18 cellular contexts compared by ENCODE assay signal in genomic region chr5:148981353-148981752, GRCh38.
DNase-seq lines count a peak whose midpoint lies in the region; ATAC-seq and TF ChIP-seq lines count a peak whose summit lies in the region.
"Had no signal": no experiment of that assay in that cellular context is flagged by ENCODE, and none has a peak within 500 bp of the region (broad histone marks: within the 10 kb centered on the region; RNA-seq: fewer than 3 reads in every experiment).

No MANE protein-coding gene starts in this region.

- H3K36me3 Mint-ChIP-seq in HFFc6 (ENCODE audit: low read depth), result no peaks in the 10 kb centered on the region
- H3K36me3 Mint-ChIP-seq: CD4-positive, CD25-positive, alpha-beta regulatory T cell had no signal

- no peak for ATAC-seq in GM18861 (IDR thresholded peaks at IDR 0.05; ENCODE audit: unreplicated experiment)

- no peak overlapping the region for H3K27ac Mint-ChIP-seq in HFFc6
- H3K27ac Mint-ChIP-seq: B cell had no signal

- H3K4me3 ChIP-seq in fibroblast of villous mesenchyme (ENCODE audit: low read depth, low read length) (no peak overlapping the region), parathyroid adenoma (ENCODE audit: low read depth, low read length) (no peak overlapping the region)
- H3K4me3 ChIP-seq: HAP-1, SJSA1 had no signal

- TF ChIP-seq CTCF in HFFc6 (IDR thresholded peaks at IDR 0.05), result peak; percentile 3; the same call in 1 of the 2 replicates
- no peak for TF ChIP-seq CTCF in fibroblast of villous mesenchyme (IDR thresholded peaks at IDR 0.05; ENCODE audit: insufficient read depth, low read depth, low read length)
- TF ChIP-seq CTCF in parathyroid adenoma (IDR thresholded peaks at IDR 0.05), result no peak

- H3K79me2 ChIP-seq in parathyroid adenoma, result no peaks in the 10 kb centered on the region

- H3K9me3 ChIP-seq in parathyroid adenoma (ENCODE audit: control insufficient read depth, low read length), result no peaks in the 10 kb centered on the region
- H3K9me3 ChIP-seq: HAP-1, SJSA1 had no signal

- H3K9me3 Mint-ChIP-seq in HFFc6, result no peaks in the 10 kb centered on the region

- H3K4me1 Mint-ChIP-seq in HFFc6 (ENCODE audit: low read depth), result peaks cover 61% of the 10 kb centered on the region
- H3K4me1 Mint-ChIP-seq: B cell; CD4-positive, CD25-positive, alpha-beta regulatory T cell had no signal

- no peak overlapping the region for H3K4me2 ChIP-seq in parathyroid adenoma (ENCODE audit: low read length)

- H3K36me3 ChIP-seq in parathyroid adenoma (ENCODE audit: control insufficient read depth, insufficient read depth, low read length), result no peaks in the 10 kb centered on the region
- H3K36me3 ChIP-seq: HAP-1, SJSA1 had no signal

- DNase-seq in HFFc6, result no peak
- DNase-seq in NCI-H82 (lab: John Stamatoyannopoulos, UW), result peak; percentile 57
- DNase-seq in fibroblast of villous mesenchyme (ENCODE audit: low read depth), result peak; percentile 16
- DNase-seq in glomerular visceral epithelial cell (ENCODE audit: extremely low spot score), result no peak
- DNase-seq in superior temporal gyrus (ENCODE audit: extremely low spot score), result no peak
- DNase-seq: Caco-2; CD4-positive, CD25-positive, alpha-beta regulatory T cell; DMS153; Karpas-422; MM.1S; NCI-H1092 treated with DMSO at 0.1 percent for 48 hours; NCI-H1694; NCI-H510A treated with DMSO at 0.1 percent for 48 hours had no signal

- peaks cover 37% of the 10 kb centered on the region for H3K4me1 ChIP-seq in parathyroid adenoma
- H3K4me1 ChIP-seq: HAP-1 had no signal

- H3K27me3 ChIP-seq in parathyroid adenoma (ENCODE audit: control insufficient read depth, insufficient read depth, low read length), result no peaks in the 10 kb centered on the region
- H3K27me3 ChIP-seq: SJSA1 had no signal

- peaks cover 4% of the 10 kb centered on the region for H3K27me3 Mint-ChIP-seq in HFFc6 (ENCODE audit: insufficient read depth)

- H3K4me3 Mint-ChIP-seq in HFFc6, result no peak overlapping the region
- H3K4me3 Mint-ChIP-seq: B cell; CD4-positive, CD25-positive, alpha-beta regulatory T cell had no signal

- H2AFZ ChIP-seq in parathyroid adenoma, result peak overlapping the region; percentile 61

- no peak overlapping the region for H3K9ac ChIP-seq in parathyroid adenoma

- H3K27ac ChIP-seq in parathyroid adenoma, result no peak overlapping the region
- H3K27ac ChIP-seq: SJSA1 had no signal

Comparison
In these comparisons a context has a peak if more than half of its experiments do, and no peak if none do; other contexts are left out.
1. DNase-seq: peak in NCI-H82 (single experiment) and fibroblast of villous mesenchyme (single experiment); none in HFFc6 (single experiment), glomerular visceral epithelial cell (single experiment) and superior temporal gyrus (single experiment).